In genomic region chr6:14661188-14661587, GRCh38 we compare ENCODE assay signal across 1 cellular context.
TF ChIP-seq lines count a peak whose summit lies in the region.

No MANE protein-coding gene starts in this region.

TF ChIP-seq in GM23338, 12 proteins besides CTCF, POLR2A, EP300 and RAD21 (continued from another document):
- no peak for TF ChIP-seq JUNB (IDR thresholded peaks at IDR 0.05; ENCODE audit: unreplicated experiment)
- TF ChIP-seq EZH2phosphoT487 (IDR thresholded peaks at IDR 0.05; ENCODE audit: unreplicated experiment) = no peak
